1 cellular context compared by ENCODE assay signal in the genomic region with DNA sequence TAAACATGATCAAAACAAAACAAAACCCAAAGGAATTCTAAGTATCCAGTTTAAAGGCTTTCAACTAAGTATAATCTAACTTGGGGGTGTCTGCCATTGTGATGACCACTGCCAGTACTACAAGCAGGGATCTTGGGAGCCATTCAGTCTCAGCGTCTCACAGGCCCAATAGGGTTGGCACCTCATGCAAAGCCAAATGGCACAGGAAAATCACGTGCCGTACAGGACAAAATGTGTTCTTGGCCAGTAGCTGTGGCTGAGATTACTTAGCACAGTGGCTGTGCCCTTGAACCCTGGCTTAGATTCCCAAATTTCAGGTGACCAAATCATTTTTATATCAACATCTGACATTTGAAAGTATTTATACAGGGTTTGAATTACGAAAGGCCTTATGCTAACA.
A peak's percentile ranks its signal among the peaks of the same experiment; 100 is the strongest.
TF ChIP-seq lines count a peak whose summit lies in the region.

No MANE protein-coding gene starts in this region.

TF ChIP-seq in endothelial cell of umbilical vein, 7 proteins besides CTCF, POLR2A, EP300 and RAD21:
- TF ChIP-seq POLR2AphosphoS5 (IDR thresholded peaks at IDR 0.05; ENCODE audit: insufficient read depth, low read depth, low read length) (peak; percentile 25), EZH2 (IDR thresholded peaks at IDR 0.05; ENCODE audit: borderline replicate concordance, low read depth, low read length, severe bottlenecking) (no peak), MYC (IDR thresholded peaks at IDR 0.05; ENCODE audit: low read depth, low read length) (no peak), GATA2 (IDR thresholded peaks at IDR 0.05; ENCODE audit: insufficient read depth, insufficient read length, low read depth, low read length) (no peak)
- TF ChIP-seq, protein P1, sequence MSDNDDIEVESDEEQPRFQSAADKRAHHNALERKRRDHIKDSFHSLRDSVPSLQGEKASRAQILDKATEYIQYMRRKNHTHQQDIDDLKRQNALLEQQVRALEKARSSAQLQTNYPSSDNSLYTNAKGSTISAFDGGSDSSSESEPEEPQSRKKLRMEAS (IDR thresholded peaks at IDR 0.05; ENCODE audit: insufficient read depth, insufficient read length), result no peak
